33 cellular contexts compared by ENCODE assay signal in the genomic region with DNA sequence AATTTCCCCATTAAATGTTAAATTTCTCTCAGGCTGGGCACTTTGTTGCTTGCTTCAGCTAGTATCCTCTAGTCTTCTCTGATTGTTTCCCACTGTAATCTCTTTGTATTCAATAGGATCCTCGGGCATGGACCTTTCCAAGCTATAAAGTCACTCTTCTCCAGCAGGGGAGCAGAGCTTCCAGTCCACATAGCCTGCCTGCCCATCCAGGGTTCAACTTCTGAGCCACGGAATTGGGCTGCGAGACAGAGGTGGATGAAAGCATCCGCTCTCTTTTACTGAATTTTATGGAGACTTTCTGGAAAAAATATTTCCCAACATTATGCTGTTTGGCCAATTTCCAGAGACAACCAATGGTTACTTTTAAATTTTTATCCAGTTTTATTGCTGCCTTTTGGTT. TPM values are rescaled to one million over a fixed set of nuclear protein-coding genes. Genes with fewer than 3 reads are reported as not detected.
"Had no signal": no experiment of that assay in that cellular context is flagged by ENCODE, and none has a peak within 500 bp of the region (broad histone marks: within the 10 kb centered on the region; RNA-seq: fewer than 3 reads in every experiment).

No MANE protein-coding gene starts in this region.

- H3K27me3 ChIP-seq: neural progenitor cell, ovary, spleen, suprapubic skin, testis, tibial artery, transverse colon, upper lobe of right lung, uterus had no signal

- DNase-seq: natural killer cell; occipital lobe; ovary; psoas muscle; spleen; stimulated activated CD4-positive, alpha-beta T cell treated with anti-CD3 and anti-CD28 coated beads, Interleukin-12 subunit alpha, Interleukin-12 subunit beta, amount 100 ng/mL, for 4 hours; stimulated activated CD4-positive, alpha-beta T cell treated with anti-CD3 and anti-CD28 coated beads, Interleukin-1b, Interleukin-23, amount 100 ng/mL, for 48 hours; stimulated activated CD4-positive, alpha-beta T cell treated with anti-CD3 and anti-CD28 coated beads, Interleukin-4, amount 100 ng/mL, for 1 hour; stimulated activated CD4-positive, alpha-beta T cell treated with anti-CD3 and anti-CD28 coated beads, Interleukin-4, amount 100 ng/mL, for 4 hours; stimulated activated CD8-positive, alpha-beta memory T cell treated with anti-CD3 and anti-CD28 coated beads, Interleukin-4, amount 100 ng/mL, for 48 hours; stimulated activated naive CD4-positive, alpha-beta T cell; stimulated activated naive CD8-positive, alpha-beta T cell treated with anti-CD3 and anti-CD28 coated beads, Interleukin-15, amount 100 ng/mL, for 72 hours; stimulated activated naive CD8-positive, alpha-beta T cell treated with anti-CD3 and anti-CD28 coated beads, Interleukin-15, Interleukin-2, amounts not matched to agents 100 U/mL and 50 U/mL, for 24 hours; substantia nigra; testis; tibial artery; transverse colon; upper lobe of right lung; uterus had no signal

- H3K4me2 ChIP-seq: neural progenitor cell, smooth muscle cell had no signal

- H3K4me3 ChIP-seq: neural progenitor cell, ovary, psoas muscle, skin epidermis, smooth muscle cell, spleen, suprapubic skin, testis, tibial artery, transverse colon, upper lobe of right lung, uterus had no signal

- H3K79me2 ChIP-seq: parathyroid adenoma had no signal

- H3K9me3 ChIP-seq: ovary, psoas muscle, spleen, suprapubic skin, testis, tibial artery, transverse colon, upper lobe of right lung, uterus had no signal

- H3K4me1 ChIP-seq: neural progenitor cell, parathyroid adenoma, psoas muscle, spleen, suprapubic skin, testis, tibial artery, transverse colon, upper lobe of right lung, uterus had no signal

- H3K36me3 ChIP-seq: neural progenitor cell, ovary, spleen, suprapubic skin, tibial artery, transverse colon, upper lobe of right lung, uterus had no signal

- H3K27ac ChIP-seq: neural progenitor cell, ovary, parathyroid adenoma, psoas muscle, skin epidermis, spleen, suprapubic skin, testis, tibial artery, transverse colon, upper lobe of right lung, uterus had no signal

- H2AFZ ChIP-seq: parathyroid adenoma had no signal

- ATAC-seq: natural killer cell; psoas muscle; right cardiac atrium; sciatic nerve; stimulated activated memory B cell treated with anti-CD40 and anti-IgM and Interleukin-4, amounts not matched to agents 10 μg/mL and 1 μg/mL and 100 μg/mL, for 72 hours; stimulated activated naive CD8-positive, alpha-beta T cell treated with anti-CD3 and anti-CD28 coated beads, Interleukin-15, amount 100 ng/mL, for 72 hours; stimulated activated naive CD8-positive, alpha-beta T cell treated with anti-CD3 and anti-CD28 coated beads, Interleukin-15, Interleukin-2, amounts not matched to agents 100 U/mL and 50 U/mL, for 24 hours; upper lobe of right lung had no signal

- H3K9ac ChIP-seq: neural progenitor cell, parathyroid adenoma had no signal

RNA-seq across cellular contexts. Expression of a gene that starts 1.1 kb away (rescaled TPM):
- total RNA-seq: natural killer cell, occipital lobe, osteoblast, ovary, progenitor cell of endocrine pancreas, psoas muscle, renal cortical epithelial cell, right cardiac atrium, sciatic nerve, smooth muscle cell, spleen, suprapubic skin, transverse colon, upper lobe of right lung, urinary bladder, uterus had no signal
- polyA plus RNA-seq: neural cell, psoas muscle, right cardiac atrium, smooth muscle cell, spleen, thymus had no signal

RNA-seq across cellular contexts. Expression of a gene that starts 32.7 kb away (rescaled TPM):
- total RNA-seq: natural killer cell, occipital lobe, osteoblast, progenitor cell of endocrine pancreas, psoas muscle, renal cortical epithelial cell, right cardiac atrium, sciatic nerve, smooth muscle cell, spleen, testis, transverse colon, upper lobe of right lung, urinary bladder, uterus had no signal
- polyA plus RNA-seq: neural cell, psoas muscle, right cardiac atrium, smooth muscle cell, spleen, thymus had no signal
